18 cellular contexts compared by ENCODE assay signal in the genomic region with DNA sequence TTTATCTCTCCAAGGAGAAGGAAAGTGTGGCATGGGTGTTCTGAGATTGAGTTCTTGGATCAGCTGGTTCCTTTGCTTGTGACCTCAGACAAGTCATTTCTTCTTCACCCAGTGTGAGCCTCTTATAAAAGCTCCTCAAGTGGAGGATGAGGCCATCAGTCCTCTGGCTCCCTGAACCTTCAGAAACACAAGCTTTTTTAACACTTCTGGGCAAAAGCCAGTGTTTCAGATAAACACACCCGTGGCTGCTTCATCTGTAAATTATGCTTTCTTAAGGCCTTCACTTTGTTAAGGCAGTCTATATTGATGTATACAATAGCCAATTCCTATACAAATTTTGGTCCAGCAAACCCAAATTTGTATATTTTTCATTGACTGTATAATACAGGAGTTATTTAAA.
A peak's percentile ranks its signal among the peaks of the same experiment; 100 is the strongest.
DNase-seq lines count a peak whose midpoint lies in the region; ATAC-seq and TF ChIP-seq lines count a peak whose summit lies in the region.
"Had no signal": no experiment of that assay in that cellular context is flagged by ENCODE, and none has a peak within 500 bp of the region (broad histone marks: within the 10 kb centered on the region; RNA-seq: fewer than 3 reads in every experiment).

No MANE protein-coding gene starts in this region.

- CTCF ChIA-PET in SK-N-SH (lab: Yijun Ruan, JAX): interaction anchor here (1.3 kb wide), 1 partner anchor 148 kb away, joined by 5 read pairs; no protein-coding TSS in a partner anchor

- no peak for DNase-seq in SK-N-SH
- DNase-seq in epithelial cell of prostate (ENCODE audit: low read depth, low spot score): no peak
- no peak for DNase-seq in lung (ENCODE audit: low spot score)
- DNase-seq in upper lobe of right lung: no peak
- no peak for DNase-seq in dedifferentiated amniotic fluid mesenchymal stem cell (ENCODE audit: extremely low spot score)
- no peak for DNase-seq in activated CD4-positive, CD25-positive, alpha-beta regulatory T cell treated with anti-CD3 and anti-CD28 coated beads, Interleukin-2, amount 50 U/mL, for 72 hours
- DNase-seq in stimulated activated effector memory CD8-positive, alpha-beta T cell treated with anti-CD3 and anti-CD28 coated beads, Interleukin-12 subunit alpha, Interleukin-12 subunit beta, amount 100 ng/mL, for 72 hours (ENCODE audit: low spot score in 2 of 2): no peak
- DNase-seq: activated gamma-delta T cell; endodermal cell; Karpas-422; NCI-H1105 treated with DMSO at 0.1 percent for 48 hours; NCI-H2107; NCI-H524; stimulated activated CD4-positive, alpha-beta T cell treated with anti-CD3 and anti-CD28 coated beads, Interleukin-2, amount 100 ng/mL, for 24 hours had no signal

- TF ChIP-seq RAD21 in SK-N-SH (IDR thresholded peaks at IDR 0.05; ENCODE audit: low read length): no peak

- peaks cover 33 to 61% of the 10 kb centered on the region in 2 experiments for H3K36me3 ChIP-seq in SK-N-SH (replicated peaks in 1 of 2; ENCODE audit: control insufficient read depth in 1 of 2, insufficient read depth in 2 of 2, low read length in 1 of 2)
- H3K36me3 ChIP-seq in lung (ENCODE audit: control insufficient read depth in 2 of 2, insufficient read depth in 2 of 2, low read length in 2 of 2): peaks cover 3 to 6% of the 10 kb centered on the region in 2 donors
- no peaks in the 10 kb centered on the region for H3K36me3 ChIP-seq in upper lobe of right lung
- H3K36me3 ChIP-seq: BLaER1 treated with 17β-estradiol and CSF1 and Interleukin-3, amounts not matched to agents 10 nM and 100 nM; ovary had no signal

- TF ChIP-seq CTCF in SK-N-SH (IDR thresholded peaks at IDR 0.05) (no peak), lung (IDR thresholded peaks at IDR 0.05; ENCODE audit: control extremely low read depth, extremely low read depth) (no peak), upper lobe of right lung (IDR thresholded peaks at IDR 0.05) (no peak)

- POLR2A ChIA-PET in SK-N-SH (lab: Yijun Ruan, JAX): no interaction called here

- peaks cover 100% of the 10 kb centered on the region for H3K79me2 ChIP-seq in SK-N-SH (ENCODE audit: insufficient read depth)

- no peaks in the 10 kb centered on the region for H3K9me2 ChIP-seq in SK-N-SH

- no peak overlapping the region for H3K4me3 ChIP-seq in SK-N-SH (ENCODE audit: low read depth in 2 of 2, low read length in 1 of 2)
- no peak overlapping the region for H3K4me3 ChIP-seq in lung
- no peak overlapping the region for H3K4me3 ChIP-seq in upper lobe of right lung
- H3K4me3 ChIP-seq: BLaER1 treated with 17β-estradiol and CSF1 and Interleukin-3, amounts not matched to agents 10 nM and 100 nM; ovary had no signal

- no peaks in the 10 kb centered on the region for H3K9me3 ChIP-seq in SK-N-SH
- no peaks in the 10 kb centered on the region for H3K9me3 ChIP-seq in lung (ENCODE audit: control insufficient read depth in 2 of 2, insufficient read depth in 1 of 2, low read length in 1 of 2)
- H3K9me3 ChIP-seq in upper lobe of right lung: no peaks in the 10 kb centered on the region
- H3K9me3 ChIP-seq: BLaER1 treated with 17β-estradiol and CSF1 and Interleukin-3, amounts not matched to agents 10 nM and 100 nM; ovary had no signal

- peak overlapping the region in 1 of 2 experiments; percentile 70; a peak in 2 of 4 replicates for H3K27ac ChIP-seq in SK-N-SH (ENCODE audit: low read depth in 2 of 2, low read length in 1 of 2)
- peak overlapping the region; percentile 99 for H3K27ac ChIP-seq in epithelial cell of prostate
- peak overlapping the region; percentile 46 to 74 for H3K27ac ChIP-seq in lung (ENCODE audit: low read depth in 1 of 2, low read length in 1 of 2)
- H3K27ac ChIP-seq in upper lobe of right lung: peak overlapping the region; percentile 47
- H3K27ac ChIP-seq: 22Rv1; BLaER1 treated with 17β-estradiol and CSF1 and Interleukin-3, amounts not matched to agents 10 nM and 100 nM had no signal

- H3K9me3 Mint-ChIP-seq in stimulated activated effector memory CD8-positive, alpha-beta T cell treated with anti-CD3 and anti-CD28 coated beads, Interleukin-12 subunit alpha, Interleukin-12 subunit beta, amount 100 ng/mL, for 72 hours: no peaks in the 10 kb centered on the region
- H3K9me3 Mint-ChIP-seq: endodermal cell had no signal

- no peak overlapping the region for H2AFZ ChIP-seq in SK-N-SH (ENCODE audit: low read depth)

- H3K4me1 ChIP-seq in SK-N-SH (ENCODE audit: control insufficient read depth in 1 of 2, insufficient read depth in 2 of 2, low read depth in 1 of 2, low read length in 1 of 2): peaks cover 19 to 21% of the 10 kb centered on the region in 2 experiments
- H3K4me1 ChIP-seq in lung (ENCODE audit: control insufficient read depth in 2 of 2, insufficient read depth in 2 of 2, low read length in 2 of 2): peaks cover 14 to 26% of the 10 kb centered on the region in 2 donors
- H3K4me1 ChIP-seq in upper lobe of right lung: peaks cover 37% of the 10 kb centered on the region

- H3K36me3 Mint-ChIP-seq in stimulated activated effector memory CD8-positive, alpha-beta T cell treated with anti-CD3 and anti-CD28 coated beads, Interleukin-12 subunit alpha, Interleukin-12 subunit beta, amount 100 ng/mL, for 72 hours: peaks cover 6% of the 10 kb centered on the region

- WGBS in SK-N-SH (ENCODE audit: low lambda C conversion rate): 77% methylated on average over 1 of the region's 1 CpG
- WGBS in lung, 2 donors: 69 to 70% methylated on average over 1 of the region's 1 CpG

- H4K20me1 ChIP-seq in SK-N-SH (ENCODE audit: insufficient read depth): peaks cover 42% of the 10 kb centered on the region
- H4K20me1 ChIP-seq: BLaER1 treated with 17β-estradiol and CSF1 and Interleukin-3, amounts not matched to agents 10 nM and 100 nM had no signal

- TF ChIP-seq EP300 in SK-N-SH (IDR thresholded peaks at IDR 0.05; ENCODE audit: borderline replicate concordance in 1 of 2, low read depth in 1 of 2, low read length in 1 of 2): no peak

- peak overlapping the region; percentile 14; the same call in 1 of the 2 replicates for H3K4me2 ChIP-seq in SK-N-SH

- no peaks in the 10 kb centered on the region for H3K27me3 ChIP-seq in SK-N-SH (ENCODE audit: insufficient read depth)
- no peaks in the 10 kb centered on the region for H3K27me3 ChIP-seq in lung (ENCODE audit: control insufficient read depth, insufficient read depth)
- H3K27me3 ChIP-seq in upper lobe of right lung: no peaks in the 10 kb centered on the region
- H3K27me3 ChIP-seq: BLaER1 treated with 17β-estradiol and CSF1 and Interleukin-3, amounts not matched to agents 10 nM and 100 nM; ovary had no signal

- ATAC-seq in SK-N-SH treated with all-trans-retinoic acid at 6 μM for 48 hours (no peak), lung (ENCODE audit: insufficient read depth, low FRiP score) (no peak), upper lobe of right lung (no peak)
- ATAC-seq in stimulated activated effector memory CD8-positive, alpha-beta T cell treated with anti-CD3 and anti-CD28 coated beads, Interleukin-12 subunit alpha, Interleukin-12 subunit beta, amount 100 ng/mL, for 72 hours: no peak

- peaks cover 21% of the 10 kb centered on the region for H3F3A ChIP-seq in SK-N-SH (replicated peaks; ENCODE audit: insufficient read depth)

- no peak overlapping the region for H3K4me3 Mint-ChIP-seq in stimulated activated effector memory CD8-positive, alpha-beta T cell treated with anti-CD3 and anti-CD28 coated beads, Interleukin-12 subunit alpha, Interleukin-12 subunit beta, amount 100 ng/mL, for 72 hours
- H3K4me3 Mint-ChIP-seq: endodermal cell had no signal

- no peak overlapping the region for H3K9ac ChIP-seq in SK-N-SH
- H3K9ac ChIP-seq: BLaER1 treated with 17β-estradiol and CSF1 and Interleukin-3, amounts not matched to agents 10 nM and 100 nM had no signal

- H3K27ac Mint-ChIP-seq in stimulated activated effector memory CD8-positive, alpha-beta T cell treated with anti-CD3 and anti-CD28 coated beads, Interleukin-12 subunit alpha, Interleukin-12 subunit beta, amount 100 ng/mL, for 72 hours: no peak overlapping the region

- H3K4me1 Mint-ChIP-seq in stimulated activated effector memory CD8-positive, alpha-beta T cell treated with anti-CD3 and anti-CD28 coated beads, Interleukin-12 subunit alpha, Interleukin-12 subunit beta, amount 100 ng/mL, for 72 hours: peaks cover 6% of the 10 kb centered on the region

- intact Hi-C loops in upper lobe of right lung (cut with DNase I): no loop called here

TF ChIP-seq in SK-N-SH, 30 proteins besides CTCF, POLR2A, EP300 and RAD21 (continues in another document):
- TF ChIP-seq FOXM1 (IDR thresholded peaks at IDR 0.05; ENCODE audit: low read depth) (no peak), EZH2phosphoT487 (IDR thresholded peaks at IDR 0.05; ENCODE audit: borderline replicate concordance, low read depth) (no peak)

TF ChIP-seq in SK-N-SH treated with all-trans-retinoic acid at 6 μM for 48 hours, 23 proteins besides CTCF, POLR2A, EP300 and RAD21:
- no peak for TF ChIP-seq ZFP3 (CRISPR knock-in tag; IDR thresholded peaks at IDR 0.05)
- TF ChIP-seq GLIS3 (CRISPR knock-in tag; IDR thresholded peaks at IDR 0.05): no peak
- no peak for TF ChIP-seq SNAI2 (CRISPR knock-in tag; IDR thresholded peaks at IDR 0.05)
